1 cellular context compared by ENCODE assay signal in the genomic region with DNA sequence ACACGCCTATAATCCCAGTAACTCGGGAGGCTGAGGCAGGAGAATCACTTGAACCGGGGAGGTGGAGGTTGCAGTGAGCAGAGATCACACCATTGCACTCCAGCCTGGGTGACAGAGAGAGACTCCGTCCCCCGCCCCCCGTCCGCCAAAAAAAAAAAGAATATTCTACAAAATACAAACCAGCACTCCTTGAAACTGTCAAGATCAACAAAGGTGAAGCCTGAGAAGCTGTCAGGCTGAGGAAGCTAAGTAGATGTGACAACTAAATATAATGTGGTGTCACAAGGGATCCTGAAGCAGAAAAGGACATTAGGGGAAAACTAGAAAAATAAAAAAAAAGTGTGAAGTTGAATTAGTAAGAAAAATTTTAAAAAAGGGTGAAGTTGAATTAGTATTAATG.
A peak's percentile ranks its signal among the peaks of the same experiment; 100 is the strongest.
TF ChIP-seq lines count a peak whose summit lies in the region.

No MANE protein-coding gene starts in this region.

TF ChIP-seq in HEK293, 187 proteins besides CTCF, POLR2A, EP300 and RAD21 (continued from another document):
- TF ChIP-seq, protein P1, sequence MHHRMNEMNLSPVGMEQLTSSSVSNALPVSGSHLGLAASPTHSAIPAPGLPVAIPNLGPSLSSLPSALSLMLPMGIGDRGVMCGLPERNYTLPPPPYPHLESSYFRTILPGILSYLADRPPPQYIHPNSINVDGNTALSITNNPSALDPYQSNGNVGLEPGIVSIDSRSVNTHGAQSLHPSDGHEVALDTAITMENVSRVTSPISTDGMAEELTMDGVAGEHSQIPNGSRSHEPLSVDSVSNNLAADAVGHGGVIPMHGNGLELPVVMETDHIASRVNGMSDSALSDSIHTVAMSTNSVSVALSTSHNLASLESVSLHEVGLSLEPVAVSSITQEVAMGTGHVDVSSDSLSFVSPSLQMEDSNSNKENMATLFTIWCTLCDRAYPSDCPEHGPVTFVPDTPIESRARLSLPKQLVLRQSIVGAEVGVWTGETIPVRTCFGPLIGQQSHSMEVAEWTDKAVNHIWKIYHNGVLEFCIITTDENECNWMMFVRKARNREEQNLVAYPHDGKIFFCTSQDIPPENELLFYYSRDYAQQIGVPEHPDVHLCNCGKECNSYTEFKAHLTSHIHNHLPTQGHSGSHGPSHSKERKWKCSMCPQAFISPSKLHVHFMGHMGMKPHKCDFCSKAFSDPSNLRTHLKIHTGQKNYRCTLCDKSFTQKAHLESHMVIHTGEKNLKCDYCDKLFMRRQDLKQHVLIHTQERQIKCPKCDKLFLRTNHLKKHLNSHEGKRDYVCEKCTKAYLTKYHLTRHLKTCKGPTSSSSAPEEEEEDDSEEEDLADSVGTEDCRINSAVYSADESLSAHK (tag by site-specific recombination; IDR thresholded peaks at IDR 0.05), result peak; percentile 83
TF ChIP-seq in HEK293: peak in this region for 1.
